In the genomic region with DNA sequence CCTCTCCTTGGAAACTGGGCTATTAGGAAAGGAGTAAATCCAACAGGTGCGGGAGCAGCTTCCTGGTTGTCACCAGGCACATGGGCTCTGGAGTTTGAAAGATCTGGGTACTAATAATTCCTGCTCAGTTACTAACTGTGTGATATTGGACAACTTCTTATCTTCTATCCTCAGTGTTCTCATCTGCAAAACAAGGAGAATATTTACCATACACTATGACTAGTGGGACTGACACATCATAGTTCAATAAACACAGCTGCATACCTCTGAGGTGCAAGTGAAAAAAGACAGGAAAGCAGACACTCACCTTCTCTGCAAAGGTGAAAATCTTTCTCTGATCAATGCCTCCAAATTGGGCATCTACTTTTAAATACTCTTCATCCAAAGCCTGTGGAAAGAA, we compare ENCODE assay signal across 13 cellular contexts. TPM values are rescaled to one million over a fixed set of nuclear protein-coding genes. Genes with fewer than 3 reads are reported as not detected.
A peak's percentile ranks its signal among the peaks of the same experiment; 100 is the strongest.
DNase-seq lines count a peak whose midpoint lies in the region; ATAC-seq and TF ChIP-seq lines count a peak whose summit lies in the region.
"Had no signal": no experiment of that assay in that cellular context is flagged by ENCODE, and none has a peak within 500 bp of the region (broad histone marks: within the 10 kb centered on the region; RNA-seq: fewer than 3 reads in every experiment).

No MANE protein-coding gene starts in this region.

- RAD21 ChIA-PET in HCT116 (lab: Charles Lee; ENCODE audit: low non-redundant PET in 1 of 2, low total read pairs in 2 of 2, uncharacterized antibody in 2 of 2, unreplicated experiment in 2 of 2) = no interaction called here

- peak overlapping the region; percentile 28 to 93 (median 88) for H3K27ac Mint-ChIP-seq in CD4-positive, alpha-beta memory T cell
- peak overlapping the region; percentile 47 for H3K27ac Mint-ChIP-seq in activated T-helper 1 cell treated with anti-CD3 and anti-CD28 coated beads, Interleukin-12 subunit alpha, Interleukin-12 subunit beta, Interleukin-2, Interleukin-4 antibody, amounts not matched to agents 30 ng/mL and 10 ng/mL and 1 ng/mL, durations not matched to agents 14 hours and 24 hours and 36 hours
- peak overlapping the region; percentile 85 for H3K27ac Mint-ChIP-seq in mesothelial cell of epicardium

- ATAC-seq in HCT116 = no peak

- peaks cover 33 to 63% (median 52%) of the 10 kb centered on the region in 4 donors for H3K4me1 Mint-ChIP-seq in CD4-positive, alpha-beta memory T cell
- H3K4me1 Mint-ChIP-seq in activated T-helper 1 cell treated with anti-CD3 and anti-CD28 coated beads, Interleukin-12 subunit alpha, Interleukin-12 subunit beta, Interleukin-2, Interleukin-4 antibody, amounts not matched to agents 30 ng/mL and 10 ng/mL and 1 ng/mL, durations not matched to agents 14 hours and 24 hours and 36 hours (ENCODE audit: low read depth) = peaks cover 53% of the 10 kb centered on the region
- H3K4me1 Mint-ChIP-seq in mesothelial cell of epicardium = peaks cover 16% of the 10 kb centered on the region

- peaks cover 45% of the 10 kb centered on the region for H3K79me2 ChIP-seq in HCT116 (ENCODE audit: insufficient read depth, low read length)

- no peak overlapping the region for H3K27ac ChIP-seq in CD4-positive, alpha-beta memory T cell (ENCODE audit: low read depth, low read length)
- no peak overlapping the region for H3K27ac ChIP-seq in HCT116 (ENCODE audit: low read depth, low read length)
- H3K27ac ChIP-seq: left ventricle myocardium inferior, VCaP had no signal

- no peak for TF ChIP-seq RAD21 in HCT116 (IDR thresholded peaks at IDR 0.05; ENCODE audit: low read depth)

- peak overlapping the region in 2 of 8 donors; percentile 7 to 47 for H3K4me3 Mint-ChIP-seq in CD4-positive, alpha-beta memory T cell
- no peak overlapping the region for H3K4me3 Mint-ChIP-seq in activated T-helper 1 cell treated with anti-CD3 and anti-CD28 coated beads, Interleukin-12 subunit alpha, Interleukin-12 subunit beta, Interleukin-2, Interleukin-4 antibody, amounts not matched to agents 30 ng/mL and 10 ng/mL and 1 ng/mL, durations not matched to agents 14 hours and 24 hours and 36 hours
- no peak overlapping the region for H3K4me3 Mint-ChIP-seq in mesothelial cell of epicardium

- no peak for TF ChIP-seq POLR2A in HCT116 (IDR thresholded peaks at IDR 0.05; ENCODE audit: borderline replicate concordance, extremely low read depth, insufficient read depth, insufficient read length)

- H3K27me3 Mint-ChIP-seq in CD4-positive, alpha-beta memory T cell = no peaks in the 10 kb centered on the region
- no peaks in the 10 kb centered on the region for H3K27me3 Mint-ChIP-seq in activated T-helper 1 cell treated with anti-CD3 and anti-CD28 coated beads, Interleukin-12 subunit alpha, Interleukin-12 subunit beta, Interleukin-2, Interleukin-4 antibody, amounts not matched to agents 30 ng/mL and 10 ng/mL and 1 ng/mL, durations not matched to agents 14 hours and 24 hours and 36 hours (ENCODE audit: insufficient read depth)
- H3K27me3 Mint-ChIP-seq in mesothelial cell of epicardium (ENCODE audit: low read depth) = no peaks in the 10 kb centered on the region

- CTCF ChIA-PET in CD4-positive, alpha-beta memory T cell (lab: Charles Lee; ENCODE audit: partially characterized antibody) = no interaction called here
- CTCF ChIA-PET in HCT116 (lab: Charles Lee) = no interaction called here

- no peak overlapping the region for H2AFZ ChIP-seq in HCT116 (ENCODE audit: low read depth, low read length, poor library complexity, severe bottlenecking)

- H3K9me2 ChIP-seq in HCT116 (ENCODE audit: insufficient read depth) = no peaks in the 10 kb centered on the region

- POLR2A ChIA-PET in CD4-positive, alpha-beta memory T cell (lab: Charles Lee; ENCODE audit: partially characterized antibody) = interaction anchor here (3.5 kb wide), 1 partner anchor 19 kb away, joined by 20 read pairs; a partner anchor contains a TSS
- POLR2A ChIA-PET in HCT116 (lab: Charles Lee) = no interaction called here

- H3K27me3 ChIP-seq in CD4-positive, alpha-beta memory T cell (ENCODE audit: insufficient read depth, low read length) = no peaks in the 10 kb centered on the region
- H3K27me3 ChIP-seq in HCT116 (ENCODE audit: insufficient read depth, low read length) = no peaks in the 10 kb centered on the region

- H3K9me3 ChIP-seq in CD4-positive, alpha-beta memory T cell (ENCODE audit: control insufficient read depth in 1 of 2, low read length in 2 of 2) = no peaks in the 10 kb centered on the region
- H3K9me3 ChIP-seq in HCT116 (ENCODE audit: control insufficient read depth in 1 of 2, insufficient read depth in 1 of 2, low read depth in 1 of 2, low read length in 2 of 2) = no peaks in the 10 kb centered on the region
- H3K9me3 ChIP-seq: left ventricle myocardium inferior had no signal

- H3K4me3 ChIP-seq in CD4-positive, alpha-beta memory T cell (ENCODE audit: low read length in 2 of 2) = no peak overlapping the region
- H3K4me3 ChIP-seq in HCT116 (replicated peaks in 1 of 2; ENCODE audit: low read depth in 1 of 2, low read length in 2 of 2) = no peak overlapping the region
- H3K4me3 ChIP-seq: left ventricle myocardium inferior had no signal

- H3K9ac ChIP-seq in HCT116 (ENCODE audit: low read length) = no peak overlapping the region

- H3K36me3 ChIP-seq in CD4-positive, alpha-beta memory T cell (ENCODE audit: insufficient read depth, low read length) = no peaks in the 10 kb centered on the region
- H3K36me3 ChIP-seq in HCT116 (ENCODE audit: control insufficient read depth in 1 of 2, insufficient read depth in 2 of 2, low read length in 2 of 2) = peaks cover 16 to 31% of the 10 kb centered on the region in 2 experiments

- H3K36me3 Mint-ChIP-seq in CD4-positive, alpha-beta memory T cell = peaks cover 23 to 39% of the 10 kb centered on the region in 2 donors
- H3K36me3 Mint-ChIP-seq in activated T-helper 1 cell treated with anti-CD3 and anti-CD28 coated beads, Interleukin-12 subunit alpha, Interleukin-12 subunit beta, Interleukin-2, Interleukin-4 antibody, amounts not matched to agents 30 ng/mL and 10 ng/mL and 1 ng/mL, durations not matched to agents 14 hours and 24 hours and 36 hours (ENCODE audit: low read depth) = peaks cover 39% of the 10 kb centered on the region
- H3K36me3 Mint-ChIP-seq in mesothelial cell of epicardium = peaks cover 40% of the 10 kb centered on the region

- H4K20me1 ChIP-seq in HCT116 (ENCODE audit: insufficient read depth) = no peaks in the 10 kb centered on the region

- intact Hi-C loops in CD4-positive, alpha-beta memory T cell (cut with micrococcal nuclease) = no loop called here
- intact Hi-C loops in HCT116 (cut with micrococcal nuclease) = no loop called here
- intact Hi-C loops in activated T-helper 1 cell treated with anti-CD3 and anti-CD28 coated beads, Interleukin-12 subunit alpha, Interleukin-12 subunit beta, Interleukin-2, Interleukin-4 antibody, amounts not matched to agents 30 ng/mL and 10 ng/mL and 1 ng/mL, durations not matched to agents 14 hours and 24 hours and 36 hours (cut with micrococcal nuclease) = loop anchor here (5.0 kb wide), 1 partner anchor 185 kb away; no protein-coding TSS in a partner anchor

- TF ChIP-seq CTCF in HCT116 (IDR thresholded peaks at IDR 0.05 in 2 of 3, conservative IDR thresholded peaks at IDR 0.05 in 1 of 3; ENCODE audit: borderline replicate concordance in 1 of 3, insufficient read depth in 1 of 3, low read depth in 2 of 3, low read length in 2 of 3) (no peak), mesothelial cell of epicardium (IDR thresholded peaks at IDR 0.05; ENCODE audit: unreplicated experiment) (no peak)

- no peaks in the 10 kb centered on the region for H3K9me3 Mint-ChIP-seq in CD4-positive, alpha-beta memory T cell
- H3K9me3 Mint-ChIP-seq in activated T-helper 1 cell treated with anti-CD3 and anti-CD28 coated beads, Interleukin-12 subunit alpha, Interleukin-12 subunit beta, Interleukin-2, Interleukin-4 antibody, amounts not matched to agents 30 ng/mL and 10 ng/mL and 1 ng/mL, durations not matched to agents 14 hours and 24 hours and 36 hours = no peaks in the 10 kb centered on the region
- H3K9me3 Mint-ChIP-seq in mesothelial cell of epicardium = peaks cover 4% of the 10 kb centered on the region

- TSS peak; percentile 8 for BruUV-seq in HCT116 (replicated peaks; lab: Mats Ljungman, UMichigan)

- peaks cover 54% of the 10 kb centered on the region for H3K4me1 ChIP-seq in CD4-positive, alpha-beta memory T cell (ENCODE audit: insufficient read depth, low read length)
- H3K4me1 ChIP-seq in HCT116 (ENCODE audit: control insufficient read depth in 1 of 2, insufficient read depth in 2 of 2, low read length in 2 of 2) = peaks cover 0 to under 1% of the 10 kb centered on the region in 2 experiments; a peak in 2 of 4 replicates
- H3K4me1 ChIP-seq: left ventricle myocardium inferior had no signal

- no peak overlapping the region for H3K4me2 ChIP-seq in HCT116 (ENCODE audit: low read length)

- DNase-seq in CD4-positive, alpha-beta memory T cell = no peak
- no peak for DNase-seq in HCT116 (ENCODE audit: low read depth, low spot score)
- DNase-seq in activated T-helper 1 cell treated with anti-CD3 and anti-CD28 coated beads, Interleukin-12 subunit alpha, Interleukin-12 subunit beta, Interleukin-2, Interleukin-4 antibody, amounts not matched to agents 30 ng/mL and 10 ng/mL and 1 ng/mL, durations not matched to agents 14 hours and 24 hours and 36 hours (ENCODE audit: low spot score) = no peak
- no peak for DNase-seq in mesothelial cell of epicardium (ENCODE audit: low spot score in 2 of 2, unreplicated experiment in 2 of 2)
- no peak for DNase-seq in NCI-H526 treated with DMSO at 0.1 percent for 48 hours (lab: John Stamatoyannopoulos, UW)
- no peak for DNase-seq in NCI-H2029 treated with DMSO at 0.1 percent for 48 hours (lab: John Stamatoyannopoulos, UW)
- DNase-seq in HPDE6-E6E7 (ENCODE audit: extremely low spot score) = no peak
- DNase-seq: C1 segment of cervical spinal cord; central memory CD4-positive, alpha-beta T cell; DND-41; left ventricle myocardium inferior; NCI-H526 had no signal

TF ChIP-seq in HCT116, 20 proteins besides CTCF, POLR2A, EP300 and RAD21 (continues in another document):
- no peak for TF ChIP-seq FOSL1 (IDR thresholded peaks at IDR 0.05; ENCODE audit: low read depth)

RNA-seq across cellular contexts. Expression of a gene that starts 19.7 kb away (rescaled TPM):
- 100 to 1,000 TPM; 110 to 114 TPM for total RNA-seq in CD4-positive, alpha-beta memory T cell
- 10 to 100 TPM; 46.6 to 70.0 TPM for polyA plus RNA-seq in CD4-positive, alpha-beta memory T cell
- total RNA-seq in HCT116 (2021; ENCODE audit: unreplicated experiment) = 244 TPM
- 180 and 210 TPM in 2 replicates for polyA plus RNA-seq in HCT116 (2012)
- total RNA-seq in activated T-helper 1 cell treated with anti-CD3 and anti-CD28 coated beads, Interleukin-12 subunit alpha, Interleukin-12 subunit beta, Interleukin-2, Interleukin-4 antibody, amounts not matched to agents 30 ng/mL and 10 ng/mL and 1 ng/mL, durations not matched to agents 14 hours and 24 hours and 36 hours = 205 and 225 TPM in 2 replicates
- total RNA-seq in mesothelial cell of epicardium = 101 to 105 TPM (median 101 TPM) in 3 replicates

RNA-seq across cellular contexts. Expression of a gene that starts 20.0 kb away (rescaled TPM):
- total RNA-seq in CD4-positive, alpha-beta memory T cell = 10 to 100 TPM; 63.2 to 65.5 TPM
- 10 to 100 TPM in 1 of 2 donors, 1 to 10 TPM in 1; 6.5 to 14.0 TPM for polyA plus RNA-seq in CD4-positive, alpha-beta memory T cell
- total RNA-seq in HCT116 (2021; ENCODE audit: unreplicated experiment) (38.2 TPM), mesothelial cell of epicardium (61.8 to 66.8 TPM (median 62.1 TPM) in 3 replicates)
- polyA plus RNA-seq in HCT116 (2012) = 8.9 and 15.8 TPM in 2 replicates
- total RNA-seq in activated T-helper 1 cell treated with anti-CD3 and anti-CD28 coated beads, Interleukin-12 subunit alpha, Interleukin-12 subunit beta, Interleukin-2, Interleukin-4 antibody, amounts not matched to agents 30 ng/mL and 10 ng/mL and 1 ng/mL, durations not matched to agents 14 hours and 24 hours and 36 hours = 48.8 and 55.8 TPM in 2 replicates
